In genomic region chr6:27531772-27532459, GRCh38 we compare ENCODE assay signal across 26 cellular contexts. TPM values are rescaled to one million over a fixed set of nuclear protein-coding genes. Genes with fewer than 3 reads are reported as not detected.
DNase-seq lines count a peak whose midpoint lies in the region; ATAC-seq and TF ChIP-seq lines count a peak whose summit lies in the region.
"Had no signal": no experiment of that assay in that cellular context is flagged by ENCODE, and none has a peak within 500 bp of the region (broad histone marks: within the 10 kb centered on the region; RNA-seq: fewer than 3 reads in every experiment).

No MANE protein-coding gene starts in this region.

- POLR2A ChIA-PET in MCF 10A (lab: Yijun Ruan, JAX): interaction anchor here (0.6 to 2.8 kb wide), 7 partner anchors 10 to 1376 kb away, joined by 3 to 10 read pairs (median 4); a partner anchor contains a TSS
- POLR2A ChIA-PET in GM10248 (lab: Yijun Ruan, JAX): no interaction called here

- H3K79me2 ChIP-seq in mammary epithelial cell (ENCODE audit: insufficient read depth, low read length): no peaks in the 10 kb centered on the region

- H3K27me3 Mint-ChIP-seq in MCF 10A (ENCODE audit: insufficient read depth, unreplicated experiment): no peaks in the 10 kb centered on the region
- peaks cover 48 to 58% of the 10 kb centered on the region in 2 donors for H3K27me3 Mint-ChIP-seq in stimulated activated naive B cell treated with anti-CD40 and anti-IgM and Interleukin-4, amounts not matched to agents 10 μg/mL and 1 μg/mL and 100 μg/mL, for 72 hours

- H3K9ac ChIP-seq in mammary epithelial cell (ENCODE audit: insufficient read depth, low read length): no peak overlapping the region
- H3K9ac ChIP-seq: BLaER1 treated with 17β-estradiol and CSF1 and Interleukin-3, amounts not matched to agents 10 nM and 100 nM had no signal

- in situ Hi-C loops in mammary epithelial cell (cut with MboI; ENCODE audit: low sequenced_read_pairs in 2 of 2) (no loop called here), SK-MEL-5 (cut with HindIII; ENCODE audit: low pct_unique_long_range_greater_than_20kb, low sequenced_read_pairs) (no loop called here)

- H2AFZ ChIP-seq in mammary epithelial cell (ENCODE audit: low read depth, low read length): peak overlapping the region; percentile 4

- no peak overlapping the region for H3K27ac Mint-ChIP-seq in MCF 10A (ENCODE audit: low read depth, unreplicated experiment)
- no peak overlapping the region for H3K27ac Mint-ChIP-seq in stimulated activated naive B cell treated with anti-CD40 and anti-IgM and Interleukin-4, amounts not matched to agents 10 μg/mL and 1 μg/mL and 100 μg/mL, for 72 hours
- H3K27ac Mint-ChIP-seq: activated CD4-positive, alpha-beta T cell treated with anti-CD3 and anti-CD28 coated beads for 36 hours; activated CD8-positive, alpha-beta T cell treated with anti-CD3 and anti-CD28 coated beads, Interleukin-2, amount 10 ng/mL, durations not matched to agents 7 days and 5 days; activated naive CD4-positive, alpha-beta T cell treated with anti-CD3 and anti-CD28 coated beads, Interleukin-2, amount 50 U/mL, for 72 hours; effector memory CD8-positive, alpha-beta T cell had no signal

- no peaks in the 10 kb centered on the region for H3K4me1 Mint-ChIP-seq in MCF 10A (ENCODE audit: insufficient read depth, unreplicated experiment)
- no peaks in the 10 kb centered on the region for H3K4me1 Mint-ChIP-seq in stimulated activated naive B cell treated with anti-CD40 and anti-IgM and Interleukin-4, amounts not matched to agents 10 μg/mL and 1 μg/mL and 100 μg/mL, for 72 hours
- H3K4me1 Mint-ChIP-seq: activated CD4-positive, alpha-beta T cell treated with anti-CD3 and anti-CD28 coated beads for 36 hours had no signal

- H3K9me3 Mint-ChIP-seq in MCF 10A (ENCODE audit: unreplicated experiment): no peaks in the 10 kb centered on the region
- peaks cover 2 to 4% of the 10 kb centered on the region in 2 donors for H3K9me3 Mint-ChIP-seq in stimulated activated naive B cell treated with anti-CD40 and anti-IgM and Interleukin-4, amounts not matched to agents 10 μg/mL and 1 μg/mL and 100 μg/mL, for 72 hours
- H3K9me3 Mint-ChIP-seq: activated naive CD4-positive, alpha-beta T cell treated with anti-CD3 and anti-CD28 coated beads, Interleukin-2, amount 50 U/mL, for 72 hours; effector memory CD8-positive, alpha-beta T cell had no signal

- H3K4me2 ChIP-seq in mammary epithelial cell (ENCODE audit: insufficient read depth, low read depth, low read length): peak overlapping the region; percentile 62

- peak; percentile 67 for DNase-seq in mammary epithelial cell
- DNase-seq in MCF 10A (ENCODE audit: unreplicated experiment): no peak
- DNase-seq in HPDE6-E6E7 (ENCODE audit: extremely low spot score): peak; percentile 46
- DNase-seq in SK-MEL-5 (ENCODE audit: low read depth, low spot score): peak; percentile 80
- no peak for DNase-seq in iPS-NIHi7 (ENCODE audit: extremely low spot score)
- no peak for DNase-seq in upper lobe of right lung
- no peak for DNase-seq in GM10248 (ENCODE audit: extremely low spot score)
- DNase-seq in stimulated activated naive B cell treated with anti-CD40 and anti-IgM and Interleukin-4, amounts not matched to agents 10 μg/mL and 1 μg/mL and 100 μg/mL, for 72 hours: no peak
- DNase-seq: activated CD4-positive, alpha-beta T cell treated with anti-CD3 and anti-CD28 coated beads for 36 hours; activated CD8-positive, alpha-beta T cell treated with anti-CD3 and anti-CD28 coated beads, Interleukin-2, amount 10 ng/mL, durations not matched to agents 7 days and 5 days; anterior cingulate cortex; COR-L47; effector memory CD8-positive, alpha-beta T cell; heart left ventricle; left cardiac atrium; NCI-H1092 treated with DMSO at 0.1 percent for 48 hours; NCI-H2029; NCI-H2227 treated with DMSO at 0.1 percent for 48 hours; ovary; Right ventricle myocardium superior; stimulated activated CD8-positive, alpha-beta memory T cell treated with anti-CD3 and anti-CD28 coated beads, Interleukin-4, amount 100 ng/mL, for 48 hours; tibial artery had no signal

- CTCF ChIA-PET in mammary epithelial cell (lab: Charles Lee; ENCODE audit: low non-redundant PET): no interaction called here
- CTCF ChIA-PET in MCF 10A (lab: Yijun Ruan, JAX): interaction anchor here (0.7 to 0.8 kb wide), 2 partner anchors 13 to 74 kb away, joined by 3 read pairs; no protein-coding TSS in a partner anchor
- CTCF ChIA-PET in GM10248 (lab: Yijun Ruan, JAX): interaction anchor here (0.6 kb wide), 1 partner anchor 13 kb away, joined by 3 read pairs; no protein-coding TSS in a partner anchor

- BruUV-seq in mammary epithelial cell (replicated peaks; lab: Mats Ljungman, UMichigan) (no TSS peak), MCF 10A (replicated peaks; lab: Mats Ljungman, UMichigan) (no TSS peak)

- H3K9me3 ChIP-seq in mammary epithelial cell (replicated peaks; ENCODE audit: insufficient read depth, low read length) (no peaks in the 10 kb centered on the region), upper lobe of right lung (no peaks in the 10 kb centered on the region)
- H3K9me3 ChIP-seq: HAP-1, heart left ventricle, ovary, tibial artery had no signal

- H3K4me1 ChIP-seq in mammary epithelial cell (ENCODE audit: insufficient read depth, low read length) (peaks cover 18% of the 10 kb centered on the region), upper lobe of right lung (no peaks in the 10 kb centered on the region)
- H3K4me1 ChIP-seq: heart left ventricle, tibial artery had no signal

- H3K27me3 ChIP-seq in mammary epithelial cell (ENCODE audit: insufficient read depth, low read length) (no peaks in the 10 kb centered on the region), upper lobe of right lung (peaks cover 52% of the 10 kb centered on the region)
- H3K27me3 ChIP-seq: BLaER1 treated with 17β-estradiol and CSF1 and Interleukin-3, amounts not matched to agents 10 nM and 100 nM; ovary had no signal

- H3K4me3 ChIP-seq in mammary epithelial cell (replicated peaks in 1 of 3; ENCODE audit: insufficient read depth in 1 of 3, low read depth in 2 of 3, low read length in 3 of 3): no peak overlapping the region
- H3K4me3 ChIP-seq in upper lobe of right lung: no peak overlapping the region
- H3K4me3 ChIP-seq: BLaER1 treated with 17β-estradiol and CSF1 and Interleukin-3, amounts not matched to agents 10 nM and 100 nM; HAP-1; heart left ventricle; ovary; skin epidermis; tibial artery had no signal

- H3K36me3 ChIP-seq in mammary epithelial cell (ENCODE audit: insufficient read depth, low read length) (no peaks in the 10 kb centered on the region), upper lobe of right lung (no peaks in the 10 kb centered on the region)
- H3K36me3 ChIP-seq: BLaER1 treated with 17β-estradiol and CSF1 and Interleukin-3, amounts not matched to agents 10 nM and 100 nM; HAP-1; heart left ventricle; ovary; tibial artery had no signal

- H3K36me3 Mint-ChIP-seq in MCF 10A (ENCODE audit: insufficient read depth, unreplicated experiment): no peaks in the 10 kb centered on the region
- H3K36me3 Mint-ChIP-seq in stimulated activated naive B cell treated with anti-CD40 and anti-IgM and Interleukin-4, amounts not matched to agents 10 μg/mL and 1 μg/mL and 100 μg/mL, for 72 hours: no peaks in the 10 kb centered on the region
- H3K36me3 Mint-ChIP-seq: activated naive CD4-positive, alpha-beta T cell treated with anti-CD3 and anti-CD28 coated beads, Interleukin-2, amount 50 U/mL, for 72 hours had no signal

- no peak for ATAC-seq in upper lobe of right lung
- no peak for ATAC-seq in stimulated activated naive B cell treated with anti-CD40 and anti-IgM and Interleukin-4, amounts not matched to agents 10 μg/mL and 1 μg/mL and 100 μg/mL, for 72 hours (replicated peaks)
- ATAC-seq: activated CD4-positive, alpha-beta T cell treated with anti-CD3 and anti-CD28 coated beads for 36 hours; activated CD8-positive, alpha-beta T cell treated with anti-CD3 and anti-CD28 coated beads, Interleukin-2, amount 10 ng/mL, durations not matched to agents 7 days and 5 days; activated naive CD4-positive, alpha-beta T cell treated with anti-CD3 and anti-CD28 coated beads, Interleukin-2, amount 50 U/mL, for 72 hours; effector memory CD8-positive, alpha-beta T cell; heart left ventricle; left cardiac atrium had no signal

- H3K4me3 Mint-ChIP-seq in MCF 10A (ENCODE audit: unreplicated experiment): no peak overlapping the region
- H3K4me3 Mint-ChIP-seq in stimulated activated naive B cell treated with anti-CD40 and anti-IgM and Interleukin-4, amounts not matched to agents 10 μg/mL and 1 μg/mL and 100 μg/mL, for 72 hours: no peak overlapping the region
- H3K4me3 Mint-ChIP-seq: activated CD4-positive, alpha-beta T cell treated with anti-CD3 and anti-CD28 coated beads for 36 hours; activated CD8-positive, alpha-beta T cell treated with anti-CD3 and anti-CD28 coated beads, Interleukin-2, amount 10 ng/mL, durations not matched to agents 7 days and 5 days; effector memory CD8-positive, alpha-beta T cell had no signal

- H3K27ac ChIP-seq in mammary epithelial cell (ENCODE audit: insufficient read depth, low read depth, low read length): peak overlapping the region; percentile 20
- no peak overlapping the region for H3K27ac ChIP-seq in upper lobe of right lung
- H3K27ac ChIP-seq: BLaER1 treated with 17β-estradiol and CSF1 and Interleukin-3, amounts not matched to agents 10 nM and 100 nM; heart left ventricle; ovary; skin epidermis; tibial artery had no signal

- WGBS in mammary epithelial cell (ENCODE audit: low coverage, missing lambda C conversion rate): 75% methylated on average over 17 of the region's 17 CpGs

- dilution Hi-C loops in mammary epithelial cell (cut with HindIII; ENCODE audit: low sequenced_read_pairs): no loop called here

- TF ChIP-seq CTCF in mammary epithelial cell (conservative IDR thresholded peaks at IDR 0.05 in 1 of 2, IDR thresholded peaks at IDR 0.05 in 1 of 2; ENCODE audit: extremely low read depth in 1 of 2, insufficient read depth in 1 of 2, low read depth in 1 of 2, low read length in 2 of 2) (no peak), MCF 10A (IDR thresholded peaks at IDR 0.05; ENCODE audit: unreplicated experiment) (no peak), upper lobe of right lung (IDR thresholded peaks at IDR 0.05) (no peak), GM10248 (IDR thresholded peaks at IDR 0.05; ENCODE audit: control extremely low read depth, extremely low read depth, low read depth, missing control alignments) (no peak)

- intact Hi-C loops in mammary epithelial cell (cut with micrococcal nuclease) (no loop called here), MCF 10A (cut with micrococcal nuclease) (no loop called here), upper lobe of right lung (cut with DNase I) (no loop called here)

- no peaks in the 10 kb centered on the region for H4K20me1 ChIP-seq in mammary epithelial cell (ENCODE audit: insufficient read depth, low read length)
- H4K20me1 ChIP-seq: BLaER1 treated with 17β-estradiol and CSF1 and Interleukin-3, amounts not matched to agents 10 nM and 100 nM had no signal

RNA-seq across cellular contexts. Expression of gene ZNF184, which starts 59.0 kb away (rescaled TPM):
- 1 to 10 TPM; 3.4 to 7.2 TPM for total RNA-seq in mammary epithelial cell
- 1.7 TPM for polyA plus RNA-seq in mammary epithelial cell
- polyA minus RNA-seq in mammary epithelial cell: 3.8 TPM
- 8.9 and 10.1 TPM in 2 replicates for total RNA-seq in MCF 10A (2022)
- 16.4 and 16.6 TPM in 2 replicates for total RNA-seq in SK-MEL-5 (2014; rRNA removed; shearing (Covaris generic))
- 3.5 and 4.0 TPM in 2 replicates for polyA plus RNA-seq in SK-MEL-5 (2015; cell fraction: cytosol; rRNA removed)
- 7.9 and 8.0 TPM in 2 replicates for polyA plus RNA-seq in SK-MEL-5 (2015; cell fraction: nucleus; rRNA removed)
- 6.8 TPM for total RNA-seq in upper lobe of right lung

Comparison
In these comparisons a context has a peak if more than half of its experiments do, and no peak if none do; other contexts are left out.
1. DNase-seq: peak in mammary epithelial cell (single experiment), HPDE6-E6E7 (single experiment) and SK-MEL-5 (single experiment); none in MCF 10A (single experiment), iPS-NIHi7 (single experiment), upper lobe of right lung (single experiment), GM10248 (single experiment) and stimulated activated naive B cell treated with anti-CD40 and anti-IgM and Interleukin-4, amounts not matched to agents 10 μg/mL and 1 μg/mL and 100 μg/mL, for 72 hours (single experiment).